In the genomic region with DNA sequence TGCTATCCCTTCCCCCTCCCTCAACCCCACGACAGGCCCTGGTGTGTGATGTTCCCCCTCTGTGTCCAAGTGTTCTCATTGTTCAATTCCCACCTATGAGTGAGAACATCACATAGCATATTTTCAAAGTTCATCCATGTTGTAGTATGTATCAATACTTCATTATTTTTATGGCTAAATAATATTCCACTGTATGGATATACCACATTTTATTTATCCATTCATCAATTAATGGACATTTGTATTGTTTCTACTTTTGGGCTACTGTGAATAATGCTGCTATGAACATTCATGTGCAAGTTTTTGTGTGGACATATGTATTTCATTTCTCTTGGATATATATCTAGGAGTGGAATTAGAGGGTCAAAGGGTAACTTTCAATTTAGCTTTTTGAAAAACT, we compare ENCODE assay signal across 23 cellular contexts. TPM values are rescaled to one million over a fixed set of nuclear protein-coding genes. Genes with fewer than 3 reads are reported as not detected.
DNase-seq lines count a peak whose midpoint lies in the region; FAIRE-seq and TF ChIP-seq lines count a peak whose summit lies in the region.
"Had no signal": no experiment of that assay in that cellular context is flagged by ENCODE, and none has a peak within 500 bp of the region (broad histone marks: within the 10 kb centered on the region; RNA-seq: fewer than 3 reads in every experiment).

No MANE protein-coding gene starts in this region.

- 0 out of 2 replicates have a peak, but pooled peaks cover 2% of the 10 kb centered on the region for H3K4me1 ChIP-seq in MM.1S (ENCODE audit: low read length)
- H3K4me1 ChIP-seq in astrocyte (ENCODE audit: insufficient read depth, low read length) = no peaks in the 10 kb centered on the region
- H3K4me1 ChIP-seq in CD8-positive, alpha-beta memory T cell (ENCODE audit: insufficient read depth, low read length) = no peaks in the 10 kb centered on the region
- H3K4me1 ChIP-seq: BE2C, BLaER1 had no signal

- intact Hi-C loops in activated CD4-positive, alpha-beta T cell treated with anti-CD3 and anti-CD28 coated beads, Interleukin-2, amount 10 ng/mL, durations not matched to agents 24 days and 14 days (cut with micrococcal nuclease) = no loop called here

- H3K36me3 Mint-ChIP-seq in activated CD4-positive, alpha-beta T cell treated with anti-CD3 and anti-CD28 coated beads, Interleukin-2, amount 10 ng/mL, durations not matched to agents 24 days and 14 days (ENCODE audit: low read depth) = no peaks in the 10 kb centered on the region
- peaks cover 4% of the 10 kb centered on the region for H3K36me3 Mint-ChIP-seq in astrocyte (ENCODE audit: low read depth, unreplicated experiment)
- H3K36me3 Mint-ChIP-seq in CD8-positive, alpha-beta memory T cell = peaks cover 0 to 20% (median 0%) of the 10 kb centered on the region in 3 donors
- H3K36me3 Mint-ChIP-seq: CD14-positive monocyte; CD4-positive, alpha-beta memory T cell; CD4-positive, CD25-positive, alpha-beta regulatory T cell had no signal

- H3K27me3 ChIP-seq in MM.1S (replicated peaks; ENCODE audit: insufficient read depth, low read length) (no peaks in the 10 kb centered on the region), astrocyte (ENCODE audit: insufficient read depth, low read length) (no peaks in the 10 kb centered on the region)
- no peaks in the 10 kb centered on the region for H3K27me3 ChIP-seq in CD8-positive, alpha-beta memory T cell (ENCODE audit: insufficient read depth, low read length, poor library complexity, severe bottlenecking)
- H3K27me3 ChIP-seq: BE2C, BLaER1 had no signal

- no peaks in the 10 kb centered on the region for H3K9me3 Mint-ChIP-seq in activated CD4-positive, alpha-beta T cell treated with anti-CD3 and anti-CD28 coated beads, Interleukin-2, amount 10 ng/mL, durations not matched to agents 24 days and 14 days
- peaks cover 14% of the 10 kb centered on the region for H3K9me3 Mint-ChIP-seq in astrocyte (ENCODE audit: unreplicated experiment)
- H3K9me3 Mint-ChIP-seq in CD8-positive, alpha-beta memory T cell = peaks cover 0 to 13% (median 3%) of the 10 kb centered on the region in 5 donors

- no peak overlapping the region for H3K4me3 ChIP-seq in MM.1S (ENCODE audit: low read length)
- H3K4me3 ChIP-seq in astrocyte (ENCODE audit: insufficient read depth, low read depth, low read length) = no peak overlapping the region
- H3K4me3 ChIP-seq in CD8-positive, alpha-beta memory T cell (ENCODE audit: low read length) = no peak overlapping the region
- H3K4me3 ChIP-seq: BLaER1 had no signal

- no peak overlapping the region for H3K27ac Mint-ChIP-seq in activated CD4-positive, alpha-beta T cell treated with anti-CD3 and anti-CD28 coated beads, Interleukin-2, amount 10 ng/mL, durations not matched to agents 24 days and 14 days
- no peak overlapping the region for H3K27ac Mint-ChIP-seq in astrocyte (ENCODE audit: unreplicated experiment)
- H3K27ac Mint-ChIP-seq in CD8-positive, alpha-beta memory T cell = no peak overlapping the region
- H3K27ac Mint-ChIP-seq: CD14-positive monocyte; CD4-positive, alpha-beta memory T cell had no signal

- no peak overlapping the region for H3K27ac ChIP-seq in MM.1S (ENCODE audit: low read length)
- no peak overlapping the region for H3K27ac ChIP-seq in astrocyte (ENCODE audit: low read depth, low read length)
- H3K27ac ChIP-seq in CD8-positive, alpha-beta memory T cell (ENCODE audit: low read depth, low read length) = no peak overlapping the region
- H3K27ac ChIP-seq: BLaER1 had no signal

- no peaks in the 10 kb centered on the region; the same call in 1 of the 2 replicates for H3K9me3 ChIP-seq in MM.1S (replicated peaks; ENCODE audit: insufficient read depth, low read length)
- H3K9me3 ChIP-seq in astrocyte (ENCODE audit: insufficient read depth, low read depth, low read length) = no peaks in the 10 kb centered on the region
- H3K9me3 ChIP-seq in CD8-positive, alpha-beta memory T cell (ENCODE audit: low read length) = no peaks in the 10 kb centered on the region

- H3K4me1 Mint-ChIP-seq in activated CD4-positive, alpha-beta T cell treated with anti-CD3 and anti-CD28 coated beads, Interleukin-2, amount 10 ng/mL, durations not matched to agents 24 days and 14 days = peaks cover 2% of the 10 kb centered on the region
- no peaks in the 10 kb centered on the region for H3K4me1 Mint-ChIP-seq in astrocyte (ENCODE audit: low read depth, unreplicated experiment)
- H3K4me1 Mint-ChIP-seq in CD8-positive, alpha-beta memory T cell = no peaks in the 10 kb centered on the region
- H3K4me1 Mint-ChIP-seq: CD14-positive monocyte; CD4-positive, alpha-beta memory T cell; CD4-positive, CD25-positive, alpha-beta regulatory T cell had no signal

- H3K4me3 Mint-ChIP-seq in activated CD4-positive, alpha-beta T cell treated with anti-CD3 and anti-CD28 coated beads, Interleukin-2, amount 10 ng/mL, durations not matched to agents 24 days and 14 days = no peak overlapping the region
- H3K4me3 Mint-ChIP-seq in astrocyte (ENCODE audit: unreplicated experiment) = no peak overlapping the region
- no peak overlapping the region for H3K4me3 Mint-ChIP-seq in CD8-positive, alpha-beta memory T cell
- H3K4me3 Mint-ChIP-seq: CD14-positive monocyte; CD4-positive, alpha-beta memory T cell; CD4-positive, CD25-positive, alpha-beta regulatory T cell had no signal

- H3F3A ChIP-seq in MM.1S (ENCODE audit: insufficient read depth, low read length) = no peaks in the 10 kb centered on the region

- H3K4me2 ChIP-seq in MM.1S (ENCODE audit: low read depth, low read length) = peak overlapping the region; percentile 22
- no peak overlapping the region for H3K4me2 ChIP-seq in astrocyte (ENCODE audit: low read length)
- H3K4me2 ChIP-seq: BLaER1 had no signal

- CTCF ChIA-PET in CD8-positive, alpha-beta memory T cell (lab: Charles Lee) = no interaction called here

- TF ChIP-seq CTCF in MM.1S (IDR thresholded peaks at IDR 0.05; ENCODE audit: low read length) (no peak), astrocyte (IDR thresholded peaks at IDR 0.05; ENCODE audit: insufficient read depth, low read depth, low read length) (no peak)

- H3K27me3 Mint-ChIP-seq in activated CD4-positive, alpha-beta T cell treated with anti-CD3 and anti-CD28 coated beads, Interleukin-2, amount 10 ng/mL, durations not matched to agents 24 days and 14 days = peaks cover 41% of the 10 kb centered on the region
- H3K27me3 Mint-ChIP-seq in astrocyte (ENCODE audit: low read depth, unreplicated experiment) = peaks cover 10% of the 10 kb centered on the region
- H3K27me3 Mint-ChIP-seq in CD8-positive, alpha-beta memory T cell = no peaks in the 10 kb centered on the region

- no peaks in the 10 kb centered on the region for H3K36me3 ChIP-seq in MM.1S (replicated peaks; ENCODE audit: insufficient read depth, low read length)
- no peaks in the 10 kb centered on the region for H3K36me3 ChIP-seq in astrocyte (ENCODE audit: insufficient read depth, low read length)
- H3K36me3 ChIP-seq in CD8-positive, alpha-beta memory T cell (ENCODE audit: insufficient read depth, low read length) = no peaks in the 10 kb centered on the region
- H3K36me3 ChIP-seq: BE2C, BLaER1 had no signal

- no peaks in the 10 kb centered on the region for H3K79me2 ChIP-seq in MM.1S (ENCODE audit: low read length)
- H3K79me2 ChIP-seq in astrocyte (ENCODE audit: insufficient read depth, low read length) = no peaks in the 10 kb centered on the region

- H2AFZ ChIP-seq in MM.1S (ENCODE audit: low read length) (no peak overlapping the region), astrocyte (ENCODE audit: low read depth, low read length) (no peak overlapping the region)

- no peaks in the 10 kb centered on the region for H4K20me1 ChIP-seq in MM.1S (ENCODE audit: insufficient read depth, low read length)
- no peaks in the 10 kb centered on the region for H4K20me1 ChIP-seq in astrocyte (ENCODE audit: insufficient read depth, low read length)
- H4K20me1 ChIP-seq: BLaER1 had no signal

- peak; percentile 11 for DNase-seq in activated CD4-positive, alpha-beta T cell treated with anti-CD3 and anti-CD28 coated beads, Interleukin-2, amount 10 ng/mL, durations not matched to agents 24 days and 14 days
- no peak for DNase-seq in activated CD4-positive, alpha-beta T cell treated with anti-CD3 and anti-CD28 coated beads for 1 hour
- DNase-seq in MM.1S (no peak), astrocyte (ENCODE audit: low read depth) (no peak), iPS-NIHi11 (ENCODE audit: low spot score) (no peak), KG1 (lab: John Stamatoyannopoulos, UW) (no peak)
- no peak for DNase-seq in CD8-positive, alpha-beta memory T cell
- DNase-seq: 8988T; ACHN; BE2C; C1 segment of cervical spinal cord; Caco-2; Calu3; CD4-positive, alpha-beta memory T cell; CD4-positive, CD25-positive, alpha-beta regulatory T cell; DMS79 treated with DMSO at 0.1 percent for 48 hours; GF-D8 had no signal

- H3K9ac ChIP-seq in MM.1S (ENCODE audit: low read length) (no peak overlapping the region), astrocyte (ENCODE audit: low read length) (no peak overlapping the region)
- H3K9ac ChIP-seq: BLaER1 had no signal

- peak; percentile 65 for FAIRE-seq in astrocyte (lab: Jason Lieb, UNC)
- FAIRE-seq: D721Med, G401.6, GM12891, GM19239 had no signal

- H3K9me2 ChIP-seq in MM.1S (replicated peaks; ENCODE audit: insufficient read depth, low read length) = no peaks in the 10 kb centered on the region

- POLR2A ChIA-PET in CD8-positive, alpha-beta memory T cell (lab: Charles Lee) = no interaction called here

RNA-seq across cellular contexts. Expression of a gene that starts 58.7 kb away (rescaled TPM):
- total RNA-seq in activated CD4-positive, alpha-beta T cell treated with anti-CD3 and anti-CD28 coated beads, Interleukin-2, amount 10 ng/mL, durations not matched to agents 24 days and 14 days = 2.7 and 3.3 TPM in 2 replicates
- total RNA-seq in astrocyte = 5.2 and 7.1 TPM in 2 replicates
- total RNA-seq in CD8-positive, alpha-beta memory T cell = 1 to 10 TPM; 6.2 to 6.7 TPM
- polyA plus RNA-seq in CD8-positive, alpha-beta memory T cell = 6.1 TPM
